ENCODE assay signal across 10 cellular contexts in genomic region chr4:54231419-54232150, GRCh38. TPM values are rescaled to one million over a fixed set of nuclear protein-coding genes. Genes with fewer than 3 reads are reported as not detected.
DNase-seq lines count a peak whose midpoint lies in the region; ATAC-seq and TF ChIP-seq lines count a peak whose summit lies in the region.
"Had no signal": no experiment of that assay in that cellular context is flagged by ENCODE, and none has a peak within 500 bp of the region (broad histone marks: within the 10 kb centered on the region; RNA-seq: fewer than 3 reads in every experiment).

No MANE protein-coding gene starts in this region.

- 2% methylated on average over 47 of the region's 47 CpGs for WGBS in ectodermal cell, 2 experiments

- intact Hi-C loops in activated CD8-positive, alpha-beta T cell treated with anti-CD3 and anti-CD28 coated beads for 36 hours (cut with micrococcal nuclease), result loop anchor here (10.0 kb wide), 3 partner anchors 527 to 1857 kb away; no protein-coding TSS in a partner anchor
- intact Hi-C loops in upper lobe of right lung (cut with DNase I), result no loop called here

- H3K4me1 ChIP-seq in ectodermal cell (ENCODE audit: control insufficient read depth, insufficient read depth, low read length), result peaks cover 17% of the 10 kb centered on the region
- H3K4me1 ChIP-seq in upper lobe of right lung, result peaks cover 36% of the 10 kb centered on the region

- TF ChIP-seq CTCF in activated CD8-positive, alpha-beta T cell treated with anti-CD3 and anti-CD28 coated beads for 36 hours (IDR thresholded peaks at IDR 0.05), result no peak
- TF ChIP-seq CTCF in mesothelial cell of epicardium (IDR thresholded peaks at IDR 0.05; ENCODE audit: unreplicated experiment), result no peak
- no peak for TF ChIP-seq CTCF in upper lobe of right lung (IDR thresholded peaks at IDR 0.05)

- peaks cover 67% of the 10 kb centered on the region for H3K27me3 Mint-ChIP-seq in activated CD8-positive, alpha-beta T cell treated with anti-CD3 and anti-CD28 coated beads for 36 hours
- peaks cover 62% of the 10 kb centered on the region for H3K27me3 Mint-ChIP-seq in activated CD8-positive, alpha-beta T cell treated with anti-CD3 and anti-CD28 coated beads, Interleukin-2, amount 10 ng/mL, durations not matched to agents 7 days and 5 days (ENCODE audit: low read depth)
- H3K27me3 Mint-ChIP-seq in mesothelial cell of epicardium (ENCODE audit: low read depth), result peaks cover 86% of the 10 kb centered on the region

- POLR2A ChIA-PET in activated CD8-positive, alpha-beta T cell treated with anti-CD3 and anti-CD28 coated beads for 36 hours (lab: Charles Lee), result interaction anchor here (0.8 kb wide), 1 partner anchor 128 kb away, joined by 3 read pairs; no protein-coding TSS in a partner anchor
- POLR2A ChIA-PET in activated CD8-positive, alpha-beta T cell treated with anti-CD3 and anti-CD28 coated beads, Interleukin-2, amount 10 ng/mL, durations not matched to agents 7 days and 5 days (lab: Charles Lee), result no interaction called here

- no peaks in the 10 kb centered on the region for H3K9me3 Mint-ChIP-seq in activated CD8-positive, alpha-beta T cell treated with anti-CD3 and anti-CD28 coated beads for 36 hours
- H3K9me3 Mint-ChIP-seq in activated CD8-positive, alpha-beta T cell treated with anti-CD3 and anti-CD28 coated beads, Interleukin-2, amount 10 ng/mL, durations not matched to agents 7 days and 5 days (ENCODE audit: insufficient read depth), result no peaks in the 10 kb centered on the region
- no peaks in the 10 kb centered on the region for H3K9me3 Mint-ChIP-seq in mesothelial cell of epicardium

- peaks cover 81% of the 10 kb centered on the region for H3K27me3 ChIP-seq in ectodermal cell (ENCODE audit: control insufficient read depth, insufficient read depth, low read length, poor library complexity, severe bottlenecking)
- peaks cover 60% of the 10 kb centered on the region for H3K27me3 ChIP-seq in upper lobe of right lung

- DNase-seq in activated CD8-positive, alpha-beta T cell treated with anti-CD3 and anti-CD28 coated beads for 36 hours, result no peak
- DNase-seq in activated CD8-positive, alpha-beta T cell treated with anti-CD3 and anti-CD28 coated beads, Interleukin-2, amount 10 ng/mL, durations not matched to agents 7 days and 5 days, result no peak
- DNase-seq in mesothelial cell of epicardium (ENCODE audit: low spot score in 2 of 2, unreplicated experiment in 2 of 2), result peak in 1 of 2 experiments; percentile 59
- no peak for DNase-seq in upper lobe of right lung
- DNase-seq in NAMALWA (ENCODE audit: low spot score), result no peak
- DNase-seq in NCI-H1436 treated with DMSO at 0.1 percent for 48 hours (lab: John Stamatoyannopoulos, UW), result no peak
- DNase-seq: activated naive CD4-positive, alpha-beta T cell treated with anti-CD3 and anti-CD28 coated beads, Interleukin-2, amount 50 U/mL, for 16 hours had no signal

- CTCF ChIA-PET in activated CD8-positive, alpha-beta T cell treated with anti-CD3 and anti-CD28 coated beads for 36 hours (lab: Charles Lee), result interaction anchor here (1.0 to 4.4 kb wide), 7 partner anchors 133 to 324 kb away, joined by 3 to 114 read pairs (median 9); partner anchors contain the start of gene GSX2
- CTCF ChIA-PET in activated CD8-positive, alpha-beta T cell treated with anti-CD3 and anti-CD28 coated beads, Interleukin-2, amount 10 ng/mL, durations not matched to agents 7 days and 5 days (lab: Charles Lee), result interaction anchor here (1.1 to 4.7 kb wide), 5 partner anchors 13 to 324 kb away, joined by 3 to 87 read pairs (median 24); no protein-coding TSS in a partner anchor

- H3K4me3 ChIP-seq in ectodermal cell (ENCODE audit: insufficient read depth, low read depth, low read length), result peak overlapping the region; percentile 24
- peak overlapping the region; percentile 55 for H3K4me3 ChIP-seq in upper lobe of right lung
- H3K4me3 ChIP-seq: K562 had no signal

- no peaks in the 10 kb centered on the region for H3K36me3 Mint-ChIP-seq in activated CD8-positive, alpha-beta T cell treated with anti-CD3 and anti-CD28 coated beads for 36 hours (ENCODE audit: low read depth)
- H3K36me3 Mint-ChIP-seq in activated CD8-positive, alpha-beta T cell treated with anti-CD3 and anti-CD28 coated beads, Interleukin-2, amount 10 ng/mL, durations not matched to agents 7 days and 5 days (ENCODE audit: low read depth), result peaks cover 3% of the 10 kb centered on the region
- no peaks in the 10 kb centered on the region for H3K36me3 Mint-ChIP-seq in mesothelial cell of epicardium

- H3K27ac Mint-ChIP-seq in activated CD8-positive, alpha-beta T cell treated with anti-CD3 and anti-CD28 coated beads for 36 hours, result no peak overlapping the region
- H3K27ac Mint-ChIP-seq in activated CD8-positive, alpha-beta T cell treated with anti-CD3 and anti-CD28 coated beads, Interleukin-2, amount 10 ng/mL, durations not matched to agents 7 days and 5 days, result no peak overlapping the region
- peak overlapping the region; percentile 79 for H3K27ac Mint-ChIP-seq in mesothelial cell of epicardium

- no peak for ATAC-seq in activated CD8-positive, alpha-beta T cell treated with anti-CD3 and anti-CD28 coated beads for 36 hours
- ATAC-seq in activated CD8-positive, alpha-beta T cell treated with anti-CD3 and anti-CD28 coated beads, Interleukin-2, amount 10 ng/mL, durations not matched to agents 7 days and 5 days, result no peak
- ATAC-seq in upper lobe of right lung (no peak), esophagus mucosa (no peak)
- ATAC-seq: K562 had no signal

- H3K4me1 Mint-ChIP-seq in activated CD8-positive, alpha-beta T cell treated with anti-CD3 and anti-CD28 coated beads for 36 hours (ENCODE audit: low read depth), result peaks cover 34% of the 10 kb centered on the region
- H3K4me1 Mint-ChIP-seq in activated CD8-positive, alpha-beta T cell treated with anti-CD3 and anti-CD28 coated beads, Interleukin-2, amount 10 ng/mL, durations not matched to agents 7 days and 5 days (ENCODE audit: low read depth), result peaks cover 40% of the 10 kb centered on the region
- H3K4me1 Mint-ChIP-seq in mesothelial cell of epicardium, result peaks cover 51% of the 10 kb centered on the region

- H3K27ac ChIP-seq in ectodermal cell (ENCODE audit: insufficient read depth, low read depth, low read length, poor library complexity, severe bottlenecking), result no peak overlapping the region
- H3K27ac ChIP-seq in upper lobe of right lung, result peak overlapping the region; percentile 66

- H3K9me3 ChIP-seq in ectodermal cell (ENCODE audit: control insufficient read depth, low read length), result no peaks in the 10 kb centered on the region
- no peaks in the 10 kb centered on the region for H3K9me3 ChIP-seq in upper lobe of right lung

- H3K36me3 ChIP-seq in ectodermal cell (ENCODE audit: control insufficient read depth, insufficient read depth, low read length), result no peaks in the 10 kb centered on the region
- H3K36me3 ChIP-seq in upper lobe of right lung, result no peaks in the 10 kb centered on the region

- peak overlapping the region; percentile 26 for H3K4me3 Mint-ChIP-seq in activated CD8-positive, alpha-beta T cell treated with anti-CD3 and anti-CD28 coated beads for 36 hours
- no peak overlapping the region for H3K4me3 Mint-ChIP-seq in activated CD8-positive, alpha-beta T cell treated with anti-CD3 and anti-CD28 coated beads, Interleukin-2, amount 10 ng/mL, durations not matched to agents 7 days and 5 days
- H3K4me3 Mint-ChIP-seq in mesothelial cell of epicardium, result peak overlapping the region; percentile 80

RNA-seq across cellular contexts. Expression of gene PDGFRA, which starts 2.5 kb away (rescaled TPM):
- not detected for total RNA-seq in activated CD8-positive, alpha-beta T cell treated with anti-CD3 and anti-CD28 coated beads for 36 hours
- total RNA-seq in activated CD8-positive, alpha-beta T cell treated with anti-CD3 and anti-CD28 coated beads, Interleukin-2, amount 10 ng/mL, durations not matched to agents 7 days and 5 days, result not detected
- 5.5 TPM for polyA plus RNA-seq in ectodermal cell (2013, experiment 1 of 4)
- 6.2 TPM for polyA plus RNA-seq in ectodermal cell (2013, experiment 2 of 4)
- polyA plus RNA-seq in ectodermal cell (2013, experiment 3 of 4), result 5.9 TPM
- 8.0 TPM for polyA plus RNA-seq in ectodermal cell (2013, experiment 4 of 4)
- total RNA-seq in mesothelial cell of epicardium (94.4 to 105 TPM (median 100 TPM) in 3 replicates), upper lobe of right lung (91.5 TPM), esophagus mucosa (11.6 TPM)
- polyA plus RNA-seq: K562 had no signal

Comparison
In these comparisons a context has a peak if more than half of its experiments do, and no peak if none do; other contexts are left out.
1. RNA of gene PDGFRA, which starts 2.5 kb away (total RNA-seq): 94.4 to 105 TPM in mesothelial cell of epicardium, 91.5 TPM in upper lobe of right lung (single experiment) and 11.6 TPM in esophagus mucosa (single experiment); not detected in activated CD8-positive, alpha-beta T cell treated with anti-CD3 and anti-CD28 coated beads for 36 hours and not detected in activated CD8-positive, alpha-beta T cell treated with anti-CD3 and anti-CD28 coated beads, Interleukin-2, amount 10 ng/mL, durations not matched to agents 7 days and 5 days; every median in the first group is over 10 times any median in the second.